In the genomic region with DNA sequence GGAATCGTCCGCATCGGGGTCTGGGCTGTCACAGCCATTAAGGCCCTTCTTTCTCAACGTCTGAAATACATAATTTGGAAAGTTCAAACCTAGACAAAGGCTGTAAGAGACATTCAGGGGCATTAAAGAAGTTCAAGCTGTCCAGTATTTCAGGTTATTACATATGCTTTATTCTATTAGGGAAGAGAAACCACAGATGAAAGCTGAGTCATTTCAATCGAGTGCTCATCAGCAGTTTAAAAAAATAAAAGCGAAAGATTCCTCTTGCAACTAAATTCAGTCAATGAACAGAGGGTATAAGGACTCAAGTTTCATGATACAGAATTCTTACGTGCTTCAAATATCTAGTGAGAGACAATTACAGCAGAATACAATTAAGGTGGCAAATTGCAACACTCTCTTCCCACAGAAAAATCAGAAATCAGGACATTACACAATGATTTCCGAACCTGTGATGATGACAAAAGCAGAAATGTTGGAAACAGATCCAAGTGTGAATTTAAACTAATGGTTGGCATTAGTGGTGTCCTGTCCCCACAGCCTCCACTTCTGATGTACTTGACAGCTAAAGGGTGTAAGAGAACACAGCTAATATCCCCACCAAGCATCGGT, we compare ENCODE assay signal across 10 cellular contexts.
DNase-seq lines count a peak whose midpoint lies in the region; ATAC-seq, FAIRE-seq and TF ChIP-seq lines count a peak whose summit lies in the region.
"Had no signal": no experiment of that assay in that cellular context is flagged by ENCODE, and none has a peak within 500 bp of the region (broad histone marks: within the 10 kb centered on the region; RNA-seq: fewer than 3 reads in every experiment).

No MANE protein-coding gene starts in this region.

- no peak overlapping the region for H3K4me3 Mint-ChIP-seq in natural killer cell treated with Interleukin-12 subunit alpha and Interleukin-12 subunit beta and Interleukin-15 and Interleukin-18, amount 100 ng/mL, for 72 hours

- H3K4me1 ChIP-seq in ascending aorta: peaks cover 0 to 10% of the 10 kb centered on the region in 2 donors

- H3K27me3 ChIP-seq in bronchial epithelial cell (ENCODE audit: control insufficient read depth, insufficient read depth, low read length) (no peaks in the 10 kb centered on the region), ascending aorta (no peaks in the 10 kb centered on the region)

- H3K36me3 ChIP-seq in bronchial epithelial cell (ENCODE audit: control insufficient read depth, insufficient read depth, low read length): no peaks in the 10 kb centered on the region
- H3K36me3 ChIP-seq in ascending aorta: peaks cover 7 to 18% of the 10 kb centered on the region in 2 donors

- H3K9me3 ChIP-seq in ascending aorta: no peaks in the 10 kb centered on the region

- FAIRE-seq in bronchial epithelial cell (lab: Jason Lieb, UNC): no peak

- intact Hi-C loops in ascending aorta (cut with DNase I): no loop called here

- no peak overlapping the region for H3K27ac Mint-ChIP-seq in natural killer cell treated with Interleukin-12 subunit alpha and Interleukin-12 subunit beta and Interleukin-15 and Interleukin-18, amount 100 ng/mL, for 72 hours

- DNase-seq in bronchial epithelial cell (ENCODE audit: low read depth) (peak; percentile 21), putamen (ENCODE audit: low spot score) (peak; percentile 4), ascending aorta (ENCODE audit: low spot score in 2 of 2) (no peak), DMS 273 (lab: John Stamatoyannopoulos, UW; ENCODE audit: unreplicated experiment) (no peak)
- DNase-seq in stimulated activated CD8-positive, alpha-beta memory T cell treated with anti-CD3 and anti-CD28 coated beads, Interleukin-4, amount 100 ng/mL, for 48 hours: no peak
- no peak for DNase-seq in natural killer cell treated with Interleukin-12 subunit alpha and Interleukin-12 subunit beta and Interleukin-15 and Interleukin-18, amount 100 ng/mL, for 72 hours (ENCODE audit: low spot score)
- DNase-seq: DND-41, SW 1271 had no signal

- ATAC-seq in GM18867 (IDR thresholded peaks at IDR 0.05; ENCODE audit: unreplicated experiment) (peak; percentile 56), HG03095 (IDR thresholded peaks at IDR 0.05; ENCODE audit: unreplicated experiment) (peak; percentile 49)
- ATAC-seq in natural killer cell treated with Interleukin-12 subunit alpha and Interleukin-12 subunit beta and Interleukin-15 and Interleukin-18, amount 100 ng/mL, for 72 hours: no peak

- H3K4me3 ChIP-seq in bronchial epithelial cell (ENCODE audit: low read depth, low read length) (no peak overlapping the region), ascending aorta (peak overlapping the region in 1 of 2 donors; percentile 10)

- H3K36me3 Mint-ChIP-seq in natural killer cell treated with Interleukin-12 subunit alpha and Interleukin-12 subunit beta and Interleukin-15 and Interleukin-18, amount 100 ng/mL, for 72 hours: no peaks in the 10 kb centered on the region

- H3K9me3 Mint-ChIP-seq in natural killer cell treated with Interleukin-12 subunit alpha and Interleukin-12 subunit beta and Interleukin-15 and Interleukin-18, amount 100 ng/mL, for 72 hours: no peaks in the 10 kb centered on the region

- peaks cover 13 to 16% of the 10 kb centered on the region in 2 donors for H3K4me1 Mint-ChIP-seq in natural killer cell treated with Interleukin-12 subunit alpha and Interleukin-12 subunit beta and Interleukin-15 and Interleukin-18, amount 100 ng/mL, for 72 hours (ENCODE audit: low read depth in 2 of 2)

- no peak for TF ChIP-seq CTCF in bronchial epithelial cell (IDR thresholded peaks at IDR 0.05; ENCODE audit: insufficient read depth, low read length, severe bottlenecking)
- no peak for TF ChIP-seq CTCF in ascending aorta (IDR thresholded peaks at IDR 0.05)

- peak overlapping the region in 1 of 2 donors; percentile 27 for H3K27ac ChIP-seq in ascending aorta

- peaks cover 0 to 6% of the 10 kb centered on the region in 2 donors for H3K27me3 Mint-ChIP-seq in natural killer cell treated with Interleukin-12 subunit alpha and Interleukin-12 subunit beta and Interleukin-15 and Interleukin-18, amount 100 ng/mL, for 72 hours

Comparison
In these comparisons a context has a peak if more than half of its experiments do, and no peak if none do; other contexts are left out.
1. ATAC-seq: peak in GM18867 (single experiment) and HG03095 (single experiment); none in natural killer cell treated with Interleukin-12 subunit alpha and Interleukin-12 subunit beta and Interleukin-15 and Interleukin-18, amount 100 ng/mL, for 72 hours (0 of 2).
2. DNase-seq: peak in bronchial epithelial cell (single experiment) and putamen (single experiment); none in ascending aorta (0 of 2), DMS 273 (single experiment), stimulated activated CD8-positive, alpha-beta memory T cell treated with anti-CD3 and anti-CD28 coated beads, Interleukin-4, amount 100 ng/mL, for 48 hours (single experiment) and natural killer cell treated with Interleukin-12 subunit alpha and Interleukin-12 subunit beta and Interleukin-15 and Interleukin-18, amount 100 ng/mL, for 72 hours (single experiment).